ENCODE assay signal across 1 cellular context in genomic region chrX:11614253-11614652, GRCh38. TPM values are rescaled to one million over a fixed set of nuclear protein-coding genes. Genes with fewer than 3 reads are reported as not detected.
"Had no signal": no experiment of that assay in that cellular context is flagged by ENCODE, and none has a peak within 500 bp of the region (broad histone marks: within the 10 kb centered on the region; RNA-seq: fewer than 3 reads in every experiment).

No MANE protein-coding gene starts in this region.

RNA-seq across cellular contexts. Expression of gene ARHGAP6, which starts 51.5 kb away (rescaled TPM):
- polyA plus RNA-seq: naive thymus-derived CD8-positive, alpha-beta T cell had no signal
